33 cellular contexts compared by ENCODE assay signal in the genomic region with DNA sequence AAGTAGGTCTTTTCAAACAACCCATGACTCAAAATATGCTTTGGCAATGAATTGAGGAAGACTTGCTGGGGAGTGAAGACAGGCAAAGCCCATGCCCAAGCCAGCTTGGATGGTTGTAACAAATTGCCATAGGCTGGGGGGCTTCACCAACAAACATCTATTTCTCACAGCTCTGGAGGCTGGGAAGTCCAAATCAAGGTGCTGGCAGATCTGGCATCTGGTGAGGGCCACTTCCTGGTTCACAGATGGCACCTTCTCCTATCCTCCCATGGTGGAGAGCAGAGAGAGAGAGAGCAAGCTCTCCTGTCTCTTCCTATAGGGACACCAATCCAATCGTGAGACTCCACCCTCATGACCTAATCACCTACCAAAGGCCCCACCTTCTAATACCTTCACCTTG. TPM values are rescaled to one million over a fixed set of nuclear protein-coding genes. Genes with fewer than 3 reads are reported as not detected.
"Had no signal": no experiment of that assay in that cellular context is flagged by ENCODE, and none has a peak within 500 bp of the region (broad histone marks: within the 10 kb centered on the region; RNA-seq: fewer than 3 reads in every experiment).

No MANE protein-coding gene starts in this region.

- H3K27me3 ChIP-seq: adrenal gland, ascending aorta, body of pancreas, breast epithelium had no signal

- H3K27ac ChIP-seq: adrenal gland, ascending aorta, body of pancreas, brain microvascular endothelial cell, breast epithelium, cardiac muscle cell had no signal

- H3K9me3 ChIP-seq: adrenal gland, ascending aorta, breast epithelium had no signal

- H3K4me1 ChIP-seq: adrenal gland, ascending aorta, body of pancreas, breast epithelium had no signal

- H3K36me3 ChIP-seq: adrenal gland, ascending aorta, brain microvascular endothelial cell, breast epithelium, cardiac muscle cell had no signal

- DNase-seq: activated effector memory CD4-positive, alpha-beta T cell treated with anti-CD3 and anti-CD28 coated beads, Interleukin-2, amount 50 U/mL, for 16 hours; activated effector memory CD4-positive, alpha-beta T cell treated with Interleukin-2 at 50 U/mL for 16 hours; activated gamma-delta T cell; activated gamma-delta T cell treated with Interleukin-2 at 50 U/mL for 16 hours; activated naive CD4-positive, alpha-beta T cell; activated naive CD4-positive, alpha-beta T cell treated with anti-CD3 and anti-CD28 coated beads for 36 hours; activated naive CD4-positive, alpha-beta T cell treated with anti-CD3 and anti-CD28 coated beads, Interleukin-2, amount 10 ng/mL, durations not matched to agents 7 days and 5 days; activated naive CD4-positive, alpha-beta T cell treated with anti-CD3 and anti-CD28 coated beads, Interleukin-2, amount 50 U/mL, for 16 hours; activated naive CD4-positive, alpha-beta T cell treated with Interleukin-2 at 50 U/mL for 16 hours; activated naive CD8-positive, alpha-beta T cell treated with anti-CD3 and anti-CD28 coated beads for 36 hours; activated naive CD8-positive, alpha-beta T cell treated with anti-CD3 and anti-CD28 coated beads, Interleukin-2, amount 10 ng/mL, durations not matched to agents 7 days and 5 days; activated naive CD8-positive, alpha-beta T cell treated with anti-CD3 and anti-CD28 coated beads, Interleukin-2, amount 50 U/mL, for 24 hours; activated T-cell treated with anti-CD3 and anti-CD28 coated beads, Interleukin-2, amount 50 U/mL, for 1 hour; activated T-cell treated with anti-CD3 and anti-CD28 coated beads, Interleukin-2, amount 50 U/mL, for 24 hours; activated T-cell treated with anti-CD3 and anti-CD28 coated beads, Interleukin-2, amount 50 U/mL, for 4 hours; activated T-cell treated with anti-CD3 and anti-CD28 coated beads, Interleukin-2, amount 50 U/mL, for 48 hours; activated T-cell treated with anti-CD3 and anti-CD28 coated beads, Interleukin-2, amount 50 U/mL, for 72 hours; adrenal gland; amniotic stem cell; amygdala; anterior cingulate cortex; aorta; body of pancreas; brain microvascular endothelial cell; caudate nucleus; central memory CD4-positive, alpha-beta T cell; cerebellar nuclear complex had no signal

- FAIRE-seq: astrocyte, bronchial epithelial cell had no signal

- ATAC-seq: activated naive CD8-positive, alpha-beta T cell treated with anti-CD3 and anti-CD28 coated beads, Interleukin-2, amount 50 U/mL, for 24 hours; activated T-cell treated with anti-CD3 and anti-CD28 coated beads, Interleukin-2, amount 50 U/mL, for 4 hours; activated T-cell treated with anti-CD3 and anti-CD28 coated beads, Interleukin-2, amount 50 U/mL, for 72 hours; activated T-helper 17 cell treated with anti-CD3 and anti-CD28 coated beads, Interleukin-2, amount 50 U/mL, for 72 hours; body of pancreas had no signal

- H3K4me3 ChIP-seq: adrenal gland, ascending aorta, body of pancreas, breast epithelium, cardiac muscle cell had no signal

RNA-seq across cellular contexts. Expression of a gene that starts 11.3 kb away (rescaled TPM):
- total RNA-seq: ascending aorta had no signal
